8 cellular contexts compared by ENCODE assay signal in genomic region chr19:44846455-44847143, GRCh38. TPM values are rescaled to one million over a fixed set of nuclear protein-coding genes. Genes with fewer than 3 reads are reported as not detected.
DNase-seq lines count a peak whose midpoint lies in the region; ATAC-seq and TF ChIP-seq lines count a peak whose summit lies in the region.

No MANE protein-coding gene starts in this region.

- TF ChIP-seq POLR2A in gastrocnemius medialis (IDR thresholded peaks at IDR 0.05): no peak

- POLR2A ChIA-PET in activated CD8-positive, alpha-beta T cell treated with anti-CD3 and anti-CD28 coated beads for 36 hours (lab: Charles Lee): no interaction called here

- in situ Hi-C loops in gastrocnemius medialis (cut with MboI; ENCODE audit: low sequenced_read_pairs in 4 of 4): no loop called here

- H3K9me3 Mint-ChIP-seq in activated CD8-positive, alpha-beta T cell treated with anti-CD3 and anti-CD28 coated beads for 36 hours: no peaks in the 10 kb centered on the region

- ATAC-seq in activated CD8-positive, alpha-beta T cell treated with anti-CD3 and anti-CD28 coated beads for 36 hours: no peak
- no peak for ATAC-seq in gastrocnemius medialis
- no peak for ATAC-seq in HG03565 (IDR thresholded peaks at IDR 0.05; ENCODE audit: unreplicated experiment)
- ATAC-seq in HG02970 (IDR thresholded peaks at IDR 0.05; ENCODE audit: low FRiP score, unreplicated experiment): no peak

- H3K27ac ChIP-seq in right atrium auricular region: peak overlapping the region; percentile 96 to 99
- peak overlapping the region; percentile 82 to 93 (median 90) for H3K27ac ChIP-seq in gastrocnemius medialis

- CTCF ChIA-PET in activated CD8-positive, alpha-beta T cell treated with anti-CD3 and anti-CD28 coated beads for 36 hours (lab: Charles Lee): interaction anchor here (1.0 to 1.4 kb wide), 3 partner anchors 48 to 123 kb away, joined by 3 to 4 read pairs (median 3); no protein-coding TSS in a partner anchor

- H3K27me3 ChIP-seq in right atrium auricular region: no peaks in the 10 kb centered on the region
- H3K27me3 ChIP-seq in gastrocnemius medialis: no peaks in the 10 kb centered on the region

- H3K4me1 Mint-ChIP-seq in activated CD8-positive, alpha-beta T cell treated with anti-CD3 and anti-CD28 coated beads for 36 hours (ENCODE audit: low read depth): peaks cover 17% of the 10 kb centered on the region

- intact Hi-C loops in activated CD8-positive, alpha-beta T cell treated with anti-CD3 and anti-CD28 coated beads for 36 hours (cut with micrococcal nuclease): no loop called here
- intact Hi-C loops in gastrocnemius medialis (cut with DNase I; ENCODE audit: low total_unique reads): loop anchor here (1.0 to 5.0 kb wide), 5 partner anchors 44 to 332 kb away; partner anchors contain the start of genes BLOC1S3, CLPTM1, RELB and TRAPPC6A

- DNase-seq in NCI-H2227 (lab: John Stamatoyannopoulos, UW; ENCODE audit: unreplicated experiment) (peak; percentile 19), NCI-H2227 treated with DMSO at 0.1 percent for 48 hours (lab: John Stamatoyannopoulos, UW) (no peak), right atrium auricular region (ENCODE audit: low spot score) (no peak), gastrocnemius medialis (no peak), NCI-H1436 (lab: John Stamatoyannopoulos, UW) (no peak)
- no peak for DNase-seq in activated CD8-positive, alpha-beta T cell treated with anti-CD3 and anti-CD28 coated beads for 36 hours

- H3K27ac Mint-ChIP-seq in activated CD8-positive, alpha-beta T cell treated with anti-CD3 and anti-CD28 coated beads for 36 hours: no peak overlapping the region

- H3K4me3 ChIP-seq in right atrium auricular region (peak overlapping the region; percentile 96 to 100), gastrocnemius medialis (peak overlapping the region; percentile 76 to 96 (median 90))

- no peak for TF ChIP-seq CTCF in activated CD8-positive, alpha-beta T cell treated with anti-CD3 and anti-CD28 coated beads for 36 hours (IDR thresholded peaks at IDR 0.05)
- TF ChIP-seq CTCF in right atrium auricular region (IDR thresholded peaks at IDR 0.05): no peak
- TF ChIP-seq CTCF in gastrocnemius medialis (IDR thresholded peaks at IDR 0.05 in 4 of 5, conservative IDR thresholded peaks at IDR 0.05 in 1 of 5): no peak

- no peaks in the 10 kb centered on the region for H3K36me3 Mint-ChIP-seq in activated CD8-positive, alpha-beta T cell treated with anti-CD3 and anti-CD28 coated beads for 36 hours (ENCODE audit: low read depth)

- H3K4me1 ChIP-seq in right atrium auricular region (peaks cover 0 to 56% of the 10 kb centered on the region in 2 donors), gastrocnemius medialis (peaks cover 12 to 23% of the 10 kb centered on the region in 2 donors)

- no peaks in the 10 kb centered on the region for H3K36me3 ChIP-seq in right atrium auricular region
- H3K36me3 ChIP-seq in gastrocnemius medialis: no peaks in the 10 kb centered on the region

- H3K9me3 ChIP-seq in right atrium auricular region (no peaks in the 10 kb centered on the region), gastrocnemius medialis (no peaks in the 10 kb centered on the region)

- H3K4me3 Mint-ChIP-seq in activated CD8-positive, alpha-beta T cell treated with anti-CD3 and anti-CD28 coated beads for 36 hours: peak overlapping the region; percentile 76

- peaks cover 25% of the 10 kb centered on the region for H3K27me3 Mint-ChIP-seq in activated CD8-positive, alpha-beta T cell treated with anti-CD3 and anti-CD28 coated beads for 36 hours

RNA-seq across cellular contexts. Expression of gene NECTIN2, which starts 0.5 kb away (rescaled TPM):
- total RNA-seq in activated CD8-positive, alpha-beta T cell treated with anti-CD3 and anti-CD28 coated beads for 36 hours: under 1 TPM; 0.36 to 0.65 TPM
- total RNA-seq in right atrium auricular region: 10 to 100 TPM; 65.1 to 95.7 TPM
- 10 to 100 TPM; 10.3 to 20.8 (median 16.7) TPM for total RNA-seq in gastrocnemius medialis

RNA-seq across cellular contexts. Expression of gene BCAM, which starts 37.7 kb away (rescaled TPM):
- not detected for total RNA-seq in activated CD8-positive, alpha-beta T cell treated with anti-CD3 and anti-CD28 coated beads for 36 hours
- 100 to 1,000 TPM in 1 of 2 donors, 10 to 100 TPM in 1; 82.1 to 102 TPM for total RNA-seq in right atrium auricular region
- 10 to 100 TPM; 10.2 to 24.6 (median 23.6) TPM for total RNA-seq in gastrocnemius medialis

RNA-seq across cellular contexts. Expression of gene TOMM40, which starts 44.5 kb away (rescaled TPM):
- total RNA-seq in activated CD8-positive, alpha-beta T cell treated with anti-CD3 and anti-CD28 coated beads for 36 hours: 100 to 1,000 TPM; 134 to 138 TPM
- 10 to 100 TPM; 33.7 to 39.0 TPM for total RNA-seq in right atrium auricular region
- 100 to 1,000 TPM in 1 of 4 donors, 10 to 100 TPM in 3; 75.1 to 148 (median 86.0) TPM for total RNA-seq in gastrocnemius medialis

RNA-seq across cellular contexts. Expression of gene APOE, which starts 59.0 kb away (rescaled TPM):
- total RNA-seq in activated CD8-positive, alpha-beta T cell treated with anti-CD3 and anti-CD28 coated beads for 36 hours: 1 to 10 TPM in 1 of 2 experiments, under 1 TPM in 1; 0.87 to 1.2 TPM
- 100 to 1,000 TPM in 1 of 2 donors, 10 to 100 TPM in 1; 85.3 to 403 TPM for total RNA-seq in right atrium auricular region
- 10 to 100 TPM; 18.9 to 36.5 (median 29.1) TPM for total RNA-seq in gastrocnemius medialis

Comparison
In these comparisons a context has a peak if more than half of its experiments do, and no peak if none do; other contexts are left out.
1. RNA of gene NECTIN2, which starts 0.5 kb away (total RNA-seq): 65.1 to 95.7 TPM in right atrium auricular region and 10.3 to 20.8 TPM in gastrocnemius medialis; 0.36 to 0.65 TPM in activated CD8-positive, alpha-beta T cell treated with anti-CD3 and anti-CD28 coated beads for 36 hours; every median in the first group is over 4 times any median in the second.
2. RNA of gene BCAM, which starts 37.7 kb away (total RNA-seq): 82.1 to 102 TPM in right atrium auricular region and 10.2 to 24.6 TPM in gastrocnemius medialis; not detected in activated CD8-positive, alpha-beta T cell treated with anti-CD3 and anti-CD28 coated beads for 36 hours; every median in the first group is over 10 times any median in the second.